8 cellular contexts compared by ENCODE assay signal in genomic region chr1:155084722-155085503, GRCh38. TPM values are rescaled to one million over a fixed set of nuclear protein-coding genes. Genes with fewer than 3 reads are reported as not detected.
A peak's percentile ranks its signal among the peaks of the same experiment; 100 is the strongest.
DNase-seq lines count a peak whose midpoint lies in the region; ATAC-seq and TF ChIP-seq lines count a peak whose summit lies in the region.

No MANE protein-coding gene starts in this region.

- peaks cover 26 to 50% (median 41%) of the 10 kb centered on the region in 11 experiments; a peak in 20 of 22 replicates for H4K20me1 ChIP-seq in BLaER1 treated with 17β-estradiol and CSF1 and Interleukin-3, amounts not matched to agents 10 nM and 100 nM

- DNase-seq in NCI-H524 (lab: John Stamatoyannopoulos, UW) (peak; percentile 92 to 95), colonic mucosa (peak; percentile 96), left colon (peak; percentile 93 to 98)
- DNase-seq in activated CD4-positive, alpha-beta T cell treated with anti-CD3 and anti-CD28 coated beads for 4 hours: peak; percentile 89 to 93
- DNase-seq in stimulated activated CD4-positive, alpha-beta T cell treated with anti-CD3 and anti-CD28 coated beads, Interleukin-1b, Interleukin-23, amount 100 ng/mL, for 4 hours (ENCODE audit: low read depth in 2 of 2): peak; percentile 83 to 89

- H3K4me3 ChIP-seq in BLaER1 treated with 17β-estradiol and CSF1 and Interleukin-3, amounts not matched to agents 10 nM and 100 nM: peak overlapping the region; percentile 57 to 82 (median 71)
- peak overlapping the region; percentile 56 for H3K4me3 ChIP-seq in colonic mucosa

- ATAC-seq in GM19324 (IDR thresholded peaks at IDR 0.05; ENCODE audit: low FRiP score, unreplicated experiment) (peak; percentile 79), HG03460 (IDR thresholded peaks at IDR 0.05; ENCODE audit: unreplicated experiment) (peak; percentile 72), left colon (peak; percentile 68)

- peak overlapping the region; percentile 94 to 100 (median 98) for H3K4me2 ChIP-seq in BLaER1 treated with 17β-estradiol and CSF1 and Interleukin-3, amounts not matched to agents 10 nM and 100 nM

- peak overlapping the region; percentile 62 to 80 (median 75) for H3K9ac ChIP-seq in BLaER1 treated with 17β-estradiol and CSF1 and Interleukin-3, amounts not matched to agents 10 nM and 100 nM
- H3K9ac ChIP-seq in colonic mucosa (ENCODE audit: low read depth in 2 of 2, low read length in 2 of 2): peak overlapping the region; percentile 83 to 86

- peaks cover 64 to 72% (median 71%) of the 10 kb centered on the region in 10 experiments for H3K4me1 ChIP-seq in BLaER1 treated with 17β-estradiol and CSF1 and Interleukin-3, amounts not matched to agents 10 nM and 100 nM
- H3K4me1 ChIP-seq in colonic mucosa: peaks cover 40% of the 10 kb centered on the region

- no peaks in the 10 kb centered on the region for H3K9me3 ChIP-seq in BLaER1 treated with 17β-estradiol and CSF1 and Interleukin-3, amounts not matched to agents 10 nM and 100 nM (replicated peaks in 1 of 11)
- no peaks in the 10 kb centered on the region for H3K9me3 ChIP-seq in colonic mucosa

- intact Hi-C loops in colonic mucosa (cut with DNase I) (loop anchor here (1.0 kb wide), 1 partner anchor 22 kb away; the partner anchor contains the start of gene EFNA4), left colon (cut with DNase I, micrococcal nuclease) (no loop called here)

- peak; percentile 81 for TF ChIP-seq CTCF in colonic mucosa (IDR thresholded peaks at IDR 0.05)

- peak overlapping the region in 10 of 11 experiments; percentile 45 to 74 (median 68); a peak in 21 of 22 replicates for H3K27ac ChIP-seq in BLaER1 treated with 17β-estradiol and CSF1 and Interleukin-3, amounts not matched to agents 10 nM and 100 nM
- H3K27ac ChIP-seq in colonic mucosa: peak overlapping the region; percentile 95

- H3K27me3 ChIP-seq in BLaER1 treated with 17β-estradiol and CSF1 and Interleukin-3, amounts not matched to agents 10 nM and 100 nM: peaks cover 41 to 44% (median 42%) of the 10 kb centered on the region in 11 experiments
- H3K27me3 ChIP-seq in colonic mucosa: peaks cover 23% of the 10 kb centered on the region

- H3K36me3 ChIP-seq in BLaER1 treated with 17β-estradiol and CSF1 and Interleukin-3, amounts not matched to agents 10 nM and 100 nM: no peaks in the 10 kb centered on the region
- no peaks in the 10 kb centered on the region for H3K36me3 ChIP-seq in colonic mucosa

RNA-seq across cellular contexts. Expression of gene EFNA3, which starts 6.3 kb away (rescaled TPM):
- total RNA-seq in colonic mucosa: 10 to 100 TPM; 12.7 to 21.4 TPM
- 10 to 100 TPM in 1 of 2 donors, 1 to 10 TPM in 1; 7.7 to 23.1 TPM for total RNA-seq in left colon

RNA-seq across cellular contexts. Expression of gene EFNA4, which starts 21.4 kb away (rescaled TPM):
- total RNA-seq in colonic mucosa (10 to 100 TPM; 26.1 to 27.2 TPM), left colon (10 to 100 TPM; 23.0 to 33.5 TPM)

RNA-seq across cellular contexts. Expression of gene ADAM15, which starts 33.8 kb away (rescaled TPM):
- 100 to 1,000 TPM; 101 to 228 TPM for total RNA-seq in colonic mucosa
- total RNA-seq in left colon: 100 to 1,000 TPM in 1 of 2 donors, 10 to 100 TPM in 1; 88.9 to 160 TPM

RNA-seq across cellular contexts. Expression of gene EFNA1, which starts 42.8 kb away (rescaled TPM):
- total RNA-seq in colonic mucosa: 100 to 1,000 TPM in 1 of 2 donors, 10 to 100 TPM in 1; 61.3 to 125 TPM
- 100 to 1,000 TPM in 1 of 2 donors, 10 to 100 TPM in 1; 63.0 to 176 TPM for total RNA-seq in left colon

RNA-seq across cellular contexts. Expression of gene SLC50A1, which starts 50.7 kb away (rescaled TPM):
- total RNA-seq in colonic mucosa (100 to 1,000 TPM; 102 to 130 TPM), left colon (100 to 1,000 TPM in 1 of 2 donors, 10 to 100 TPM in 1; 70.6 to 107 TPM)

Comparison
In these comparisons a context has a peak if more than half of its experiments do, and no peak if none do; other contexts are left out.
1. Peak in every context shown above with its lines: DNase-seq, ATAC-seq, H3K4me3 ChIP-seq and H3K27ac ChIP-seq.